Comparison of ENCODE assay signal across 1 cellular context in the genomic region with DNA sequence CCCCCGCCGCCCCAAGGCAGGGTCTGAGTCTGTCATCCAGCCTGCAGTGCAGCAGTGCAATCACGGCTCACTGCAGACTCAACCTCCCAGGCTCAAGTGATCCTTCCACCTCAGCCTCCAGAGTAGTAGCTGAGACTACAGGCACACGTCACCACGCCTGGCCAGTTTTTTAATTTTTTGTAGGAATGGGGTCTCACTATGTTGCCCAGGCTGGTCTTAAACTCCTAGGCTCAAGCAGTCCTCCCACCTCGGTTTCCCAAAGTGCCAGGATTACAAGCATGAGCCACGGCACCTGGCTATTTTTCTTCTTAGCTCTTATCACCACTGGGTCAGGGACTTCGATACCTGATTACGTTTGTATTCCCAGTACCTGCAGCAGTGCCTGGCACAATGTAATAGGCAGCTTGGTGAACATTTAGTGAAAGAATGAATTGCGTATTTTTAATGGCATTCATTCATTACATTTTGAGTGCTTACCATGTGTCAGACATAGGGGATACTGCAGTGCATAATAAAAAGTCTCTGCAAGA.
TF ChIP-seq lines count a peak whose summit lies in the region.

No MANE protein-coding gene starts in this region.

TF ChIP-seq in K562, 482 proteins besides CTCF, POLR2A, EP300 and RAD21:
- TF ChIP-seq ZNF24 (IDR thresholded peaks at IDR 0.05) (peak; percentile 33; the same call in 1 of the 2 replicates), ZC3H8 (IDR thresholded peaks at IDR 0.05) (no peak)
